Comparison of ENCODE assay signal across 8 cellular contexts in the genomic region with DNA sequence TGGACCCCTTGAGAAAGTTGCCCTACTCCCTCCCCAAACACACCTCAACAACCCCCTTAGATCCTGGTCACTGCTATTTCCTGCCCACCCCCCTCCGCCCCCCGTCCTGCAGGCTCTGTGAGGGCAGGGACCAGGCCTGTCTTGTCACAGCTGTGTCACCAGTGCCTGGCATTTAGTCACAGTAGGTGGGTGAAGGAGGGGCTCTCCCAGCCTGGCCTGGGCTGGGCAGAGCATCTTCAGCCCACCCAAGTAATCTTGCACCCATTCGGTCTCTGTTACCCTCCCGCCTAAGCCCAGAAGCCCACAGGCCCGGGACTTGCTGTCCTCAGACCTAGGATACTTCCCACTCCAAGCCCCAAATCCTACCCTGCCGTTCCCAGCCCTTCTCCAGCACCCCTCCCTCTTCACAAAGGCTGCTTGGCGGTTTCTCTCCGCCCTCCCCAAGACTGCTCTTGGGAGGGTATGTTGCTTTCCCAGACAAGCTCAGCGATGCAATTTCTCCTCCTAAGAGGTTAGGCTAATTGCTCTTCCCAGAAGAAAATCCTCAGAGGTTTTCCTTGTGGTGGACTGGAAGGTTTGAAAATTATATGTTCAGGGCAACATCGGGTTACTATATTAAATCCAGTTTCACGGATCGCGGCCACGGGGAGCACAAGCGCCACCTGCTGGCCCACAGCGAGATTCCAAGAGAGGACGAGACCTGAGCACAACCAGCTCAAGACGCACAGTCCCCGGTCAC. TPM values are rescaled to one million over a fixed set of nuclear protein-coding genes. Genes with fewer than 3 reads are reported as not detected.
A peak's percentile ranks its signal among the peaks of the same experiment; 100 is the strongest.
DNase-seq lines count a peak whose midpoint lies in the region; ATAC-seq and TF ChIP-seq lines count a peak whose summit lies in the region.

No MANE protein-coding gene starts in this region.

- peaks cover 18% of the 10 kb centered on the region for H3K4me1 Mint-ChIP-seq in T-helper 17 cell

- intact Hi-C loops in adrenal gland (cut with DNase I): loop anchor here in 1 of 2 donors (10.0 kb wide), 1 partner anchor 1009 kb away; no protein-coding TSS in a partner anchor
- intact Hi-C loops in right cardiac atrium (cut with DNase I): no loop called here

- H3K4me3 ChIP-seq in adrenal gland (peak overlapping the region in 1 of 4 donors; percentile 42), right cardiac atrium (ENCODE audit: low read length) (peak overlapping the region; percentile 11), urinary bladder (ENCODE audit: low read depth, low read length) (peak overlapping the region; percentile 28)

- H3K27ac Mint-ChIP-seq in T-helper 17 cell: no peak overlapping the region

- ATAC-seq in T-helper 17 cell (peak; percentile 85), right cardiac atrium (peak; percentile 86 to 88), HG02588 (IDR thresholded peaks at IDR 0.05; ENCODE audit: unreplicated experiment) (no peak)

- H3K9me3 ChIP-seq in T-helper 17 cell (ENCODE audit: control insufficient read depth, low read length, poor library complexity, severe bottlenecking) (no peaks in the 10 kb centered on the region), adrenal gland (replicated peaks in 1 of 3) (no peaks in the 10 kb centered on the region), right cardiac atrium (ENCODE audit: control insufficient read depth, low read length) (no peaks in the 10 kb centered on the region)

- H3K4me1 ChIP-seq in adrenal gland (replicated peaks in 1 of 2) (no peaks in the 10 kb centered on the region), right cardiac atrium (ENCODE audit: control insufficient read depth, insufficient read depth, low read length) (no peaks in the 10 kb centered on the region), urinary bladder (ENCODE audit: insufficient read depth) (no peaks in the 10 kb centered on the region)

- no peak for TF ChIP-seq POLR2A in adrenal gland (IDR thresholded peaks at IDR 0.05)

- H3K36me3 ChIP-seq in adrenal gland (replicated peaks in 1 of 2) (no peaks in the 10 kb centered on the region), urinary bladder (ENCODE audit: insufficient read depth) (no peaks in the 10 kb centered on the region)

- H3K27ac ChIP-seq in adrenal gland: no peak overlapping the region
- no peak overlapping the region for H3K27ac ChIP-seq in right cardiac atrium (ENCODE audit: low read length)
- no peak overlapping the region for H3K27ac ChIP-seq in urinary bladder (ENCODE audit: low read depth)

- H3K36me3 Mint-ChIP-seq in T-helper 17 cell (ENCODE audit: low read depth): peaks cover 3% of the 10 kb centered on the region

- no peaks in the 10 kb centered on the region for H3K27me3 ChIP-seq in adrenal gland
- no peaks in the 10 kb centered on the region for H3K27me3 ChIP-seq in right cardiac atrium (ENCODE audit: control insufficient read depth, insufficient read depth)

- peaks cover 13% of the 10 kb centered on the region for H3K27me3 Mint-ChIP-seq in T-helper 17 cell

- 17 to 24% (median 23%) methylated on average over 17 to 19 of the region's 19 CpGs for WGBS in adrenal gland, 4 donors
- 19% methylated on average over 19 of the region's 19 CpGs for WGBS in right cardiac atrium
- WGBS in urinary bladder: 20% methylated on average over 19 of the region's 19 CpGs

- TF ChIP-seq CTCF in GM12872 (IDR thresholded peaks at IDR 0.05; ENCODE audit: insufficient read depth, low read depth, low read length) (peak; percentile 94), adrenal gland (IDR thresholded peaks at IDR 0.05) (peak; percentile 73 to 93 (median 82))

- peak overlapping the region; percentile 73 for H3K4me3 Mint-ChIP-seq in T-helper 17 cell

- DNase-seq in NCI-H1092 (lab: John Stamatoyannopoulos, UW): peak; percentile 63
- peak; percentile 61 to 68 (median 62) for DNase-seq in T-helper 17 cell
- peak; percentile 64 to 91 (median 81) for DNase-seq in adrenal gland
- peak; percentile 75 to 93 (median 91) for DNase-seq in right cardiac atrium
- peak; percentile 51 for DNase-seq in renal cortical epithelial cell (ENCODE audit: low read depth)

RNA-seq across cellular contexts. Expression of gene ZFP36L1, which starts 50.8 kb away (rescaled TPM):
- total RNA-seq in T-helper 17 cell (100 to 1,000 TPM; 217 to 257 TPM), adrenal gland (100 to 1,000 TPM in 7 of 8 donors, 10 to 100 TPM in 1; 95.2 to 332 (median 185) TPM), right cardiac atrium (100 to 1,000 TPM in 3 of 4 donors, 10 to 100 TPM in 1; 97.4 to 132 (median 117) TPM), renal cortical epithelial cell (158 and 462 TPM in 2 replicates), urinary bladder (82.2 TPM)
- polyA plus RNA-seq in adrenal gland (10 to 100 TPM; 38.0 to 69.8 (median 54.8) TPM), right cardiac atrium (45.2 TPM), urinary bladder (653 TPM)
